ENCODE assay signal across 1 cellular context in the genomic region with DNA sequence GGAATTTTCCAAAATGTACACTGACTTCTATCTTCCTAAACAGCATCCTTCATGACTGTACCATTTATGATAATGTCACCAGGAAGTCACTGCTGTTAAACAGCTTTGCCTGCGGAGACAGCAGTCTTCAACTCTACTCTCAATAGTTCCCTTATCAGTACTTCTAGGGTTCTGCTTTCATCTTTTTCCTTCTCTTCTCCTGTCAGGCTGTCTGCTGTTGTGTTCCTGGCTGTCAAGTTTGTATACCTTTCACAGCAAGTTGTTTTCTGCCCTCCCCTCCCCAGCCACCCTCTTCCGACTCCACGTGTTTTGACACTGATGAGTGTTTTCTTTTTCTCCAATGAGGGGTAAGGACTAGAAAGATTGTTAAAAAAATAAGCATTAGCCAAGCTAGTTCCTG.
TF ChIP-seq lines count a peak whose summit lies in the region.

No MANE protein-coding gene starts in this region.

TF ChIP-seq in IMR-90, 13 proteins besides CTCF, POLR2A, EP300 and RAD21:
- TF ChIP-seq SMC3 (IDR thresholded peaks at IDR 0.05; ENCODE audit: low read depth, low read length) = no peak
- TF ChIP-seq, protein P1, sequence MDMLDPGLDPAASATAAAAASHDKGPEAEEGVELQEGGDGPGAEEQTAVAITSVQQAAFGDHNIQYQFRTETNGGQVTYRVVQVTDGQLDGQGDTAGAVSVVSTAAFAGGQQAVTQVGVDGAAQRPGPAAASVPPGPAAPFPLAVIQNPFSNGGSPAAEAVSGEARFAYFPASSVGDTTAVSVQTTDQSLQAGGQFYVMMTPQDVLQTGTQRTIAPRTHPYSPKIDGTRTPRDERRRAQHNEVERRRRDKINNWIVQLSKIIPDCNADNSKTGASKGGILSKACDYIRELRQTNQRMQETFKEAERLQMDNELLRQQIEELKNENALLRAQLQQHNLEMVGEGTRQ (IDR thresholded peaks at IDR 0.05; ENCODE audit: low read depth, low read length) = no peak
